Comparison of ENCODE assay signal across 8 cellular contexts in the genomic region with DNA sequence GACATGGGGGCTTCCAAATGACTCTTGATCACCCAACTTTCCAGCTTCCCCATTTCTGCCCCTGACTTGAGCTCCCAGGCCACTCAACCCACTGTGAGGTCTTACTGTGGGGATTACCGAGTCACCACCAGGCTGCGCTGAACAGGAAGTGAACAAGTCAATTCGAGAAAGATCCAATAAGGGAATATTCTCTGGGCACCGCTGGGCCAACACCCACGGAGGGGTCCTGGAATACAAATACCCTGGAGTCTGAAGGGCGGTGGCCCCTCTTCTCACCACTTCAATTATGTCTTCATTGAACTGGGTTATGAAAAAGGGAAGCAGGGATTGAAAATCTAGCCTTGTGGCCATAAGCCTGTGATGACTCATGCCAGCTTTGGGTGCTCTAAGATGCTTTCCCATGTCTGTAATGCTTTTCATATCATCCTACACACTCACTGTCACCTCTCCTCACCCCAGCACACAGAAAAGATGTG. TPM values are rescaled to one million over a fixed set of nuclear protein-coding genes. Genes with fewer than 3 reads are reported as not detected.
A peak's percentile ranks its signal among the peaks of the same experiment; 100 is the strongest.
DNase-seq lines count a peak whose midpoint lies in the region; ATAC-seq, FAIRE-seq and TF ChIP-seq lines count a peak whose summit lies in the region.

No MANE protein-coding gene starts in this region.

- H3K79me2 ChIP-seq in neural progenitor cell (ENCODE audit: low read depth): peaks cover 7% of the 10 kb centered on the region

- no peaks in the 10 kb centered on the region for H4K20me1 ChIP-seq in neural progenitor cell (ENCODE audit: low read depth)

- CTCF ChIA-PET in A549 (lab: Yijun Ruan, JAX): no interaction called here

- H3K4me1 ChIP-seq in A549: no peaks in the 10 kb centered on the region
- H3K4me1 ChIP-seq in neural progenitor cell: peaks cover 13% of the 10 kb centered on the region

- H3K4me2 ChIP-seq in A549: no peak overlapping the region
- H3K4me2 ChIP-seq in neural progenitor cell: no peak overlapping the region

- H3K9ac ChIP-seq in neural progenitor cell: no peak overlapping the region

- POLR2A ChIA-PET in A549 (lab: Yijun Ruan, JAX): no interaction called here

- FAIRE-seq in A549 (lab: Jason Lieb, UNC): no peak

- no peak overlapping the region for H3K27ac ChIP-seq in A549
- no peak overlapping the region for H3K27ac ChIP-seq in neural progenitor cell

- no peaks in the 10 kb centered on the region for H3F3A ChIP-seq in neural progenitor cell (ENCODE audit: low read depth)

- DNase-seq in A549 (ENCODE audit: low read depth in 1 of 2, low spot score in 1 of 2): no peak
- peak; percentile 5 for DNase-seq in RKO (ENCODE audit: low spot score)
- DNase-seq in kidney epithelial cell (ENCODE audit: low read depth): peak; percentile 58
- no peak for DNase-seq in SW 1271 (lab: John Stamatoyannopoulos, UW)
- no peak for DNase-seq in neural progenitor cell (ENCODE audit: low spot score)
- DNase-seq in NCI-H345 (lab: John Stamatoyannopoulos, UW): no peak

- H3K27me3 Mint-ChIP-seq in neural progenitor cell (ENCODE audit: insufficient read depth, low read depth): peaks cover 3% of the 10 kb centered on the region

- ATAC-seq in A549 (no peak), GM18520 (IDR thresholded peaks at IDR 0.05; ENCODE audit: unreplicated experiment) (peak; percentile 87), HG02938 (IDR thresholded peaks at IDR 0.05; ENCODE audit: unreplicated experiment) (peak; percentile 91)

- H3K9me3 Mint-ChIP-seq in neural progenitor cell: no peaks in the 10 kb centered on the region

- TF ChIP-seq RAD21 in A549 (conservative IDR thresholded peaks at IDR 0.05 in 1 of 2, IDR thresholded peaks at IDR 0.05 in 1 of 2): no peak

- no peak overlapping the region for H3K4me3 Mint-ChIP-seq in neural progenitor cell

- H2AFZ ChIP-seq in neural progenitor cell (replicated peaks): no peak overlapping the region

- H3K36me3 ChIP-seq in kidney epithelial cell (ENCODE audit: control insufficient read depth, insufficient read depth, low read length) (no peaks in the 10 kb centered on the region), neural progenitor cell (no peaks in the 10 kb centered on the region)

- no peaks in the 10 kb centered on the region for H3K36me3 Mint-ChIP-seq in neural progenitor cell

- H3K9me3 ChIP-seq in A549 (no peaks in the 10 kb centered on the region), neural progenitor cell (ENCODE audit: low read depth) (no peaks in the 10 kb centered on the region)

- H3K27me3 ChIP-seq in kidney epithelial cell (ENCODE audit: control insufficient read depth, insufficient read depth, low read length) (no peaks in the 10 kb centered on the region), neural progenitor cell (no peaks in the 10 kb centered on the region)

- no peak overlapping the region for H3K4me3 ChIP-seq in A549
- no peak overlapping the region for H3K4me3 ChIP-seq in kidney epithelial cell (ENCODE audit: low read depth, low read length)
- H3K4me3 ChIP-seq in neural progenitor cell: no peak overlapping the region

- H3K4me1 Mint-ChIP-seq in neural progenitor cell: peaks cover 29% of the 10 kb centered on the region

- H3K27ac Mint-ChIP-seq in neural progenitor cell: no peak overlapping the region

- WGBS in A549 (ENCODE audit: missing lambda C conversion rate): 65% methylated on average over 6 of the region's 6 CpGs

- no peak for TF ChIP-seq EP300 in A549 (IDR thresholded peaks at IDR 0.05)

- TF ChIP-seq CTCF in A549 (IDR thresholded peaks at IDR 0.05) (no peak), kidney epithelial cell (IDR thresholded peaks at IDR 0.05; ENCODE audit: insufficient read depth, low read length, poor library complexity, severe bottlenecking) (no peak), neural progenitor cell (IDR thresholded peaks at IDR 0.05) (no peak)

- no peak for TF ChIP-seq POLR2A in A549 (IDR thresholded peaks at IDR 0.05; ENCODE audit: low read length)

TF ChIP-seq in A549, 52 proteins besides CTCF, POLR2A, EP300 and RAD21:
- no peak for TF ChIP-seq FOSL2 (IDR thresholded peaks at IDR 0.05)
- peak; percentile 23; the same call in 1 of the 2 replicates for TF ChIP-seq FOSL2 (CRISPR knock-in tag; IDR thresholded peaks at IDR 0.05)
- TF ChIP-seq FOXS1 (CRISPR knock-in tag; IDR thresholded peaks at IDR 0.05): no peak
- TF ChIP-seq RFX5 (IDR thresholded peaks at IDR 0.05): no peak
- TF ChIP-seq REST (IDR thresholded peaks at IDR 0.05): no peak
- TF ChIP-seq ZNF302 (CRISPR knock-in tag; IDR thresholded peaks at IDR 0.05): no peak
TF ChIP-seq in A549: peak in this region for 1.

RNA-seq across cellular contexts. Expression of gene BCL11A, which starts 37.7 kb away (rescaled TPM):
- 0.12 and 0.13 TPM in 2 replicates for polyA plus RNA-seq in A549 (2011; rRNA removed)
- polyA plus RNA-seq in A549 (2012; cell fraction: cytosol; rRNA removed): 0.03 TPM in 2 replicates
- 0.01 and 0.02 TPM in 2 replicates for polyA plus RNA-seq in A549 (2012; cell fraction: nucleus; rRNA removed)
- 0.04 to 0.12 TPM in 2 of 3 replicates, not detected in the other for polyA plus RNA-seq in A549 (2017; fragmentation: RNase III; extraction: RNeasy Plus Mini Kit Qiagen cat#74134 plus additional on column Dnase treatment)
- polyA minus RNA-seq in A549 (2011; rRNA and poly(A)+ RNA removed): 0.10 and 0.41 TPM in 2 replicates
- total RNA-seq in kidney epithelial cell: 6.7 and 9.2 TPM in 2 replicates
- 0.67 and 1.0 TPM in 2 replicates for total RNA-seq in neural progenitor cell (ENCODE audit: low replicate concordance)

Comparison
In these comparisons a context has a peak if more than half of its experiments do, and no peak if none do; other contexts are left out.
1. ATAC-seq: peak in GM18520 (single experiment) and HG02938 (single experiment); none in A549 (0 of 2).
2. DNase-seq: peak in RKO (single experiment) and kidney epithelial cell (single experiment); none in A549 (0 of 2), SW 1271 (0 of 2), neural progenitor cell (single experiment) and NCI-H345 (single experiment).